Comparison of ENCODE assay signal across 13 cellular contexts in the genomic region with DNA sequence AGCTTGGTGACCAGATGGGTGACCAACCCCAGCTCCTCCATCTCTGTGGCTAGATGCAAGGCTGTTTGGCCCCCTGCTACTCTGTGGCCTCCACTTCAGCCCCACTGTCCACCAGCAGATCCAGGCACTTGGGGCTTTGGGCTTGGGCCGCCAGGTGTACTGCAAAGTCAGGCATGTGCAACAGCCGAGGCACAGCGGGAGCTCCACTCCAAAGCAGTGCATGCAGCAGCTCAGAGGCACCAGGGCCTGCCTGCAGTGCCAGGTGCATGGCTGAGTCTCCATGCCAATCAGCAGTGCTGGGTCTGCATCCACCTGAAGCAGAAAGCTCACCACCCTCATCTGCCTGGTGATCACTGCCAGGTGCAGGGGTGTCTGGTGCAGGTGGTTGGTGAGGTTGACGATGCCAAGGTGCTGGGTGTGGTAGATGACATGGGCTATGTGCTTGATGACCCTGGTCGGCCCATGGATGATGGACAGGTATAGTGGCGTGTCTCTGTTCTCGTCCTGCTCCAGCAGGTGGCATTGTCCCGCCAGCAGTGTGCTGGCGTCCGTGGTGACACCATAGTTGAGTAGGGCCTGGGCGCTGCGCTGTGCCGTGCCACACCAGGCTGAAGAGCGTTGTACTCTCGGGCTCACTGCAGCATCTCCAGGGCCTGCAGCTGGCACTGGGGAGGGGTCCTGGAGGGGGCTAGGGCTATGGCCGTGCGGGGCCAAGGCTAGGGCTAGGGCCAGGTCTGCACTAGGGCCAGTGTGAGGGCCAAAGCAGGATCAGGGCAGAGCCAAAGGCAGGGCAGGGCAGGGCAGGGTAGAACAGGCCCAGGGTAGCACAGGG. TPM values are rescaled to one million over a fixed set of nuclear protein-coding genes. Genes with fewer than 3 reads are reported as not detected.
DNase-seq lines count a peak whose midpoint lies in the region; ATAC-seq, FAIRE-seq and TF ChIP-seq lines count a peak whose summit lies in the region.
"Had no signal": no experiment of that assay in that cellular context is flagged by ENCODE, and none has a peak within 500 bp of the region (broad histone marks: within the 10 kb centered on the region; RNA-seq: fewer than 3 reads in every experiment).

No MANE protein-coding gene starts in this region.

- H3K9ac ChIP-seq in K562 (ENCODE audit: insufficient read depth in 1 of 2, low read depth in 2 of 2, low read length in 2 of 2): peak overlapping the region in 1 of 2 experiments; percentile 36; a peak in 1 of 4 replicates
- H3K9ac ChIP-seq: GM23248 had no signal

- CTCF ChIA-PET in K562 (lab: Yijun Ruan, JAX; ENCODE audit: low intra/inter-chr PET ratio): interaction anchor here (0.6 to 1.6 kb wide), 7 partner anchors 141 to 567 kb away, joined by 3 to 11 read pairs (median 3); no protein-coding TSS in a partner anchor

- peaks cover under 1% of the 10 kb centered on the region for H3K27me3 Mint-ChIP-seq in glutamatergic neuron (ENCODE audit: unreplicated experiment)

- TF ChIP-seq RAD21 in K562 (CRISPR knock-in tag; conservative IDR thresholded peaks at IDR 0.05 in 1 of 2, IDR thresholded peaks at IDR 0.05 in 1 of 2): peak; percentile 85 to 93

- 3% methylated on average over 17 of the region's 17 CpGs for WGBS in K562 (ENCODE audit: insufficient coverage, low coverage, missing lambda C conversion rate)
- 78% methylated on average over 15 of the region's 17 CpGs for WGBS in prostate gland
- 89% methylated on average over 15 of the region's 17 CpGs for WGBS in suprapubic skin

- DNase-seq in NCI-H1417 (lab: John Stamatoyannopoulos, UW): peak; percentile 49 to 64 (median 52)
- no peak for DNase-seq in NCI-H1417 treated with DMSO at 0.1 percent for 48 hours (lab: John Stamatoyannopoulos, UW)
- DNase-seq in NCI-H1092 treated with DMSO at 0.1 percent for 48 hours (lab: John Stamatoyannopoulos, UW): peak; percentile 42
- peak; percentile 25 to 72 (median 44) for DNase-seq in K562 (ENCODE audit: extremely low read depth in 1 of 4, low spot score in 3 of 4)
- DNase-seq in prostate gland (ENCODE audit: low spot score): no peak
- no peak for DNase-seq in glutamatergic neuron
- DNase-seq in suprapubic skin (ENCODE audit: low spot score in 2 of 2): no peak
- DNase-seq: ACHN, GM23248 had no signal

- intact Hi-C loops in K562 (cut with micrococcal nuclease) (loop anchor here (2.0 kb wide), 1 partner anchor 144 kb away; no protein-coding TSS in a partner anchor), prostate gland (cut with DNase I) (loop anchor here (10.0 kb wide), 1 partner anchor 142 kb away; no protein-coding TSS in a partner anchor)

- peak; percentile 75 for FAIRE-seq in K562 (lab: Jason Lieb, UNC)

- H3K36me3 Mint-ChIP-seq in glutamatergic neuron (ENCODE audit: unreplicated experiment): no peaks in the 10 kb centered on the region

- H3K27ac Mint-ChIP-seq in glutamatergic neuron (ENCODE audit: unreplicated experiment): no peak overlapping the region
- H3K27ac Mint-ChIP-seq: dendritic cell treated with granulocyte-macrophage colony-stimulating factor and Interleukin-4, amounts not matched to agents 40 ng/mL and 50 ng/mL, for 4 days; nephron had no signal

- peak overlapping the region; percentile 2; the same call in 1 of the 2 replicates for H3K4me2 ChIP-seq in K562 (ENCODE audit: insufficient read depth, low read length)

- H3K27me3 ChIP-seq in K562 (ENCODE audit: control insufficient read depth in 2 of 2, insufficient read depth in 2 of 2, low read length in 2 of 2): no peaks in the 10 kb centered on the region; a peak in 1 of 5 replicates
- H3K27me3 ChIP-seq in prostate gland (replicated peaks; ENCODE audit: insufficient read depth): peaks cover 1% of the 10 kb centered on the region
- H3K27me3 ChIP-seq in suprapubic skin: no peaks in the 10 kb centered on the region

- H2AFZ ChIP-seq in K562 (ENCODE audit: low read depth, low read length): peak overlapping the region; percentile 32; the same call in 1 of the 2 replicates
- H2AFZ ChIP-seq: GM23248 had no signal

- TF ChIP-seq EP300 in K562 (IDR thresholded peaks at IDR 0.05; ENCODE audit: low read length): no peak
- no peak for TF ChIP-seq EP300 in suprapubic skin (IDR thresholded peaks at IDR 0.05)

- POLR2A ChIA-PET in K562 (lab: Yijun Ruan, JAX): no interaction called here

- TF ChIP-seq CTCF in K562 (IDR thresholded peaks at IDR 0.05 in 2 of 3, conservative IDR thresholded peaks at IDR 0.05 in 1 of 3; ENCODE audit: insufficient read depth in 2 of 3, low read depth in 1 of 3, low read length in 3 of 3) (peak; percentile 76 to 88 (median 83)), prostate gland (IDR thresholded peaks at IDR 0.05) (peak in 3 of 4 experiments; percentile 13 to 43 (median 37)), glutamatergic neuron (IDR thresholded peaks at IDR 0.05; ENCODE audit: partially characterized antibody, unreplicated experiment) (no peak), suprapubic skin (IDR thresholded peaks at IDR 0.05) (no peak)

- H3K4me1 ChIP-seq in K562 (replicated peaks in 1 of 2; ENCODE audit: control insufficient read depth in 2 of 2, insufficient read depth in 2 of 2, low read length in 2 of 2): peaks cover 0 to 7% of the 10 kb centered on the region in 2 experiments; a peak in 2 of 5 replicates
- no peaks in the 10 kb centered on the region for H3K4me1 ChIP-seq in prostate gland (replicated peaks)
- no peaks in the 10 kb centered on the region for H3K4me1 ChIP-seq in suprapubic skin

- H3K36me3 ChIP-seq in K562 (ENCODE audit: control insufficient read depth, insufficient read depth, low read length) (no peaks in the 10 kb centered on the region), prostate gland (no peaks in the 10 kb centered on the region), suprapubic skin (no peaks in the 10 kb centered on the region)

- H3K9me3 Mint-ChIP-seq in glutamatergic neuron (ENCODE audit: unreplicated experiment): peaks cover 9% of the 10 kb centered on the region
- H3K9me3 Mint-ChIP-seq: nephron had no signal

- H3K4me3 ChIP-seq in K562 (no peak overlapping the region), prostate gland (no peak overlapping the region), suprapubic skin (no peak overlapping the region)
- H3K4me3 ChIP-seq: GM23248 had no signal

- no peaks in the 10 kb centered on the region for H3K4me1 Mint-ChIP-seq in glutamatergic neuron (ENCODE audit: low read depth, unreplicated experiment)
- H3K4me1 Mint-ChIP-seq: nephron had no signal

- H3K27ac ChIP-seq in K562 (ENCODE audit: extremely low read depth, low read depth, low read length) (no peak overlapping the region), prostate gland (no peak overlapping the region), suprapubic skin (no peak overlapping the region)
- H3K27ac ChIP-seq: GM23248 had no signal

- no peak for TF ChIP-seq POLR2A in K562 (conservative IDR thresholded peaks at IDR 0.05)
- TF ChIP-seq POLR2A in prostate gland (IDR thresholded peaks at IDR 0.05): no peak
- no peak for TF ChIP-seq POLR2A in suprapubic skin (IDR thresholded peaks at IDR 0.05)

- no peaks in the 10 kb centered on the region for H3K9me1 ChIP-seq in K562 (ENCODE audit: control insufficient read depth, insufficient read depth, low read length)

- no peaks in the 10 kb centered on the region for H3K79me2 ChIP-seq in K562 (ENCODE audit: control insufficient read depth, insufficient read depth, low read length)

- in situ Hi-C loops in K562 (cut with MboI): no loop called here

- H3K9me3 ChIP-seq in K562 (replicated peaks; ENCODE audit: control insufficient read depth, insufficient read depth, low read depth, low read length) (no peaks in the 10 kb centered on the region), prostate gland (no peaks in the 10 kb centered on the region), suprapubic skin (no peaks in the 10 kb centered on the region)

- H3K4me3 Mint-ChIP-seq in glutamatergic neuron (ENCODE audit: unreplicated experiment): no peak overlapping the region
- H3K4me3 Mint-ChIP-seq: dendritic cell treated with granulocyte-macrophage colony-stimulating factor and Interleukin-4, amounts not matched to agents 40 ng/mL and 50 ng/mL, for 4 days; nephron had no signal

- ATAC-seq in K562 (peak; percentile 97), GM18907 (IDR thresholded peaks at IDR 0.05; ENCODE audit: unreplicated experiment) (no peak)

- H4K20me1 ChIP-seq in K562 (replicated peaks; ENCODE audit: control insufficient read depth, insufficient read depth, low read length): no peaks in the 10 kb centered on the region

- BruUV-seq in K562 (replicated peaks; lab: Mats Ljungman, UMichigan): no TSS peak

TF ChIP-seq in K562, 482 proteins besides CTCF, POLR2A, EP300 and RAD21 (continues in another document):
- TF ChIP-seq SRF (CRISPR knock-in tag; IDR thresholded peaks at IDR 0.05) (no peak), CTBP1 (IDR thresholded peaks at IDR 0.05; ENCODE audit: borderline replicate concordance) (peak; percentile 67; the same call in 1 of the 2 replicates), DNMT1 (IDR thresholded peaks at IDR 0.05) (no peak), HMGN3 (IDR thresholded peaks at IDR 0.05; ENCODE audit: borderline replicate concordance, extremely low read depth, insufficient read length, low read depth, low read length) (no peak), TCF7 (IDR thresholded peaks at IDR 0.05; ENCODE audit: borderline replicate concordance) (no peak), BRF1 (IDR thresholded peaks at IDR 0.05; ENCODE audit: borderline replicate concordance, extremely low read depth, insufficient read length) (no peak)

RNA-seq across cellular contexts. Expression of gene ANKRD62, which starts 1.0 kb away (rescaled TPM):
- 1.8 and 4.9 TPM in 2 replicates for total RNA-seq in K562 (2011; cell fraction: chromatin; rRNA removed; ENCODE audit: low replicate concordance)
- total RNA-seq in K562 (2011; cell fraction: nucleolus; rRNA removed): 1.0 and 2.2 TPM in 2 replicates
- 1.9 and 2.1 TPM in 2 replicates for total RNA-seq in K562 (2011; cell fraction: nucleoplasm; rRNA removed)
- total RNA-seq in K562 (2014; rRNA removed): 0.33 and 0.45 TPM in 2 replicates
- total RNA-seq in K562 (2014; rRNA removed; fragmentation: Illumina TruSeq; extraction: Trizol): 0.96 and 1.1 TPM in 2 replicates
- 0.83 and 1.1 TPM in 2 replicates for total RNA-seq in K562 (2015; rRNA removed; fragmentation: Illumina TruSeq; extraction: Trizol)
- 0.44 and 0.69 TPM in 2 replicates for total RNA-seq in K562 (2021)
- polyA plus RNA-seq in K562 (2011; rRNA removed): not detected in 2 replicates
- not detected in 2 replicates for polyA plus RNA-seq in K562 (2011; cell fraction: cytosol; rRNA removed)
- polyA plus RNA-seq in K562 (2011; cell fraction: nucleus; rRNA removed): not detected in 2 replicates
- polyA plus RNA-seq in K562 (2012): 0.19 and 0.25 TPM in 2 replicates
- 0.18 and 0.31 TPM in 2 replicates for polyA plus RNA-seq in K562 (2014; fragmentation: Illumina TruSeq; extraction: Trizol)
- under 1 TPM; 0.28 to 0.48 TPM for polyA plus RNA-seq in K562 (2014; fragmentation: Nextera tagmentation; extraction: Ambion mirVana)
- 0.16 and 0.89 TPM in 2 replicates for polyA plus RNA-seq in K562 (2014; rRNA removed)
- polyA minus RNA-seq in K562 (2011; rRNA and poly(A)+ RNA removed): not detected in 2 replicates
- polyA minus RNA-seq in K562 (2011; cell fraction: cytosol; rRNA and poly(A)+ RNA removed): not detected in 2 replicates
- 0.11 and 0.13 TPM in 2 replicates for polyA minus RNA-seq in K562 (2011; cell fraction: nucleus; rRNA and poly(A)+ RNA removed)
- total RNA-seq in prostate gland: 1 to 10 TPM in 1 of 2 donors, not detected in 1; 4.3 TPM
- total RNA-seq in glutamatergic neuron (ENCODE audit: unreplicated experiment): 0.17 TPM
- total RNA-seq in suprapubic skin: 1 to 10 TPM in 1 of 4 donors, under 1 TPM in 1, not detected in 2; 0.16 to 1.2 TPM
- total RNA-seq: GM23248, temporal lobe had no signal
- polyA plus RNA-seq: GM23248 had no signal

Comparison
In these comparisons a context has a peak if more than half of its experiments do, and no peak if none do; other contexts are left out.
1. DNase-seq: peak in NCI-H1417 (3 of 3), NCI-H1092 treated with DMSO at 0.1 percent for 48 hours (single experiment) and K562 (4 of 4); none in NCI-H1417 treated with DMSO at 0.1 percent for 48 hours (single experiment), prostate gland (single experiment), glutamatergic neuron (single experiment) and suprapubic skin (0 of 2).
2. CTCF ChIP-seq: peak in K562 (3 of 3) and prostate gland (3 of 4); none in glutamatergic neuron (single experiment) and suprapubic skin (0 of 2).